Comparison of ENCODE assay signal across 1 cellular context in genomic region chr9:136899196-136899595, GRCh38.
TF ChIP-seq lines count a peak whose summit lies in the region.

No MANE protein-coding gene starts in this region.

TF ChIP-seq in HEK293, 187 proteins besides CTCF, POLR2A, EP300 and RAD21:
- 0 out of 2 replicates have a peak, but pooled peaks have one; percentile 19 for TF ChIP-seq PRDM1 (tag by site-specific recombination; IDR thresholded peaks at IDR 0.05)
- TF ChIP-seq KLF7 (tag by site-specific recombination; IDR thresholded peaks at IDR 0.05; ENCODE audit: borderline replicate concordance) = no peak
- TF ChIP-seq ZNF623 (tag by site-specific recombination; IDR thresholded peaks at IDR 0.05) = no peak
- TF ChIP-seq ZNF510 (tag by site-specific recombination; IDR thresholded peaks at IDR 0.05; ENCODE audit: insufficient replicate concordance) = no peak
- no peak for TF ChIP-seq ZBTB10 (tag by site-specific recombination; IDR thresholded peaks at IDR 0.05)
